12 cellular contexts compared by ENCODE assay signal in genomic region chr10:132345345-132345744, GRCh38.
"Had no signal": no experiment of that assay in that cellular context is flagged by ENCODE, and none has a peak within 500 bp of the region (broad histone marks: within the 10 kb centered on the region; RNA-seq: fewer than 3 reads in every experiment).

No MANE protein-coding gene starts in this region.

- H3K4me1 Mint-ChIP-seq: central memory CD8-positive, alpha-beta T cell; mesothelial cell of epicardium; natural killer cell had no signal

- H3K9me3 Mint-ChIP-seq: central memory CD8-positive, alpha-beta T cell; dendritic cell treated with granulocyte-macrophage colony-stimulating factor and Interleukin-4, amounts not matched to agents 40 ng/mL and 50 ng/mL, for 4 days; natural killer cell; stimulated activated effector memory CD8-positive, alpha-beta T cell treated with anti-CD3 and anti-CD28 coated beads, Interleukin-12 subunit alpha, Interleukin-12 subunit beta, amount 100 ng/mL, for 72 hours; stimulated activated naive CD8-positive, alpha-beta T cell treated with anti-CD3 and anti-CD28 coated beads, Interleukin-15, Interleukin-2, amounts not matched to agents 100 ng/mL and 50 ng/mL, for 24 hours had no signal

- DNase-seq: foreskin melanocyte; kidney; lower lobe of right lung; natural killer cell; stimulated activated CD4-positive, alpha-beta T cell treated with anti-CD3 and anti-CD28 coated beads, Interleukin-4, amount 100 ng/mL, for 1 hour; stimulated activated CD8-positive, alpha-beta memory T cell treated with anti-CD3 and anti-CD28 coated beads, Interleukin-4, amount 100 ng/mL, for 48 hours had no signal

- H3K27ac Mint-ChIP-seq: dendritic cell treated with granulocyte-macrophage colony-stimulating factor and Interleukin-4, amounts not matched to agents 40 ng/mL and 50 ng/mL, for 4 days; memory B cell; mesothelial cell of epicardium; stimulated activated effector memory CD8-positive, alpha-beta T cell treated with anti-CD3 and anti-CD28 coated beads, Interleukin-12 subunit alpha, Interleukin-12 subunit beta, amount 100 ng/mL, for 72 hours; stimulated activated naive CD8-positive, alpha-beta T cell treated with anti-CD3 and anti-CD28 coated beads, Interleukin-15, Interleukin-2, amounts not matched to agents 100 ng/mL and 50 ng/mL, for 24 hours had no signal

- H3K4me3 Mint-ChIP-seq: central memory CD8-positive, alpha-beta T cell; dendritic cell treated with granulocyte-macrophage colony-stimulating factor and Interleukin-4, amounts not matched to agents 40 ng/mL and 50 ng/mL, for 4 days; memory B cell; mesothelial cell of epicardium; natural killer cell; stimulated activated effector memory CD8-positive, alpha-beta T cell treated with anti-CD3 and anti-CD28 coated beads, Interleukin-12 subunit alpha, Interleukin-12 subunit beta, amount 100 ng/mL, for 72 hours; stimulated activated naive CD8-positive, alpha-beta T cell treated with anti-CD3 and anti-CD28 coated beads, Interleukin-15, Interleukin-2, amounts not matched to agents 100 ng/mL and 50 ng/mL, for 24 hours had no signal

- ATAC-seq: lower lobe of right lung; natural killer cell; stimulated activated effector memory CD8-positive, alpha-beta T cell treated with anti-CD3 and anti-CD28 coated beads, Interleukin-12 subunit alpha, Interleukin-12 subunit beta, amount 100 ng/mL, for 72 hours had no signal

- H3K27me3 Mint-ChIP-seq: central memory CD8-positive, alpha-beta T cell; dendritic cell treated with granulocyte-macrophage colony-stimulating factor and Interleukin-4, amounts not matched to agents 40 ng/mL and 50 ng/mL, for 4 days; memory B cell; stimulated activated naive CD8-positive, alpha-beta T cell treated with anti-CD3 and anti-CD28 coated beads, Interleukin-15, Interleukin-2, amounts not matched to agents 100 ng/mL and 50 ng/mL, for 24 hours had no signal

- H3K36me3 Mint-ChIP-seq: stimulated activated effector memory CD8-positive, alpha-beta T cell treated with anti-CD3 and anti-CD28 coated beads, Interleukin-12 subunit alpha, Interleukin-12 subunit beta, amount 100 ng/mL, for 72 hours had no signal
